ENCODE assay signal across 1 cellular context in genomic region chr6:166167258-166167731, GRCh38.
A peak's percentile ranks its signal among the peaks of the same experiment; 100 is the strongest.
TF ChIP-seq lines count a peak whose summit lies in the region.

No MANE protein-coding gene starts in this region.

TF ChIP-seq in WTC11, 78 proteins besides CTCF, POLR2A, EP300 and RAD21 (continued from another document):
- TF ChIP-seq ZNF512 (CRISPR knock-in tag; IDR thresholded peaks at IDR 0.05; ENCODE audit: borderline replicate concordance) (0 out of 2 replicates have a peak, but pooled peaks have one; percentile 26), MAX (CRISPR knock-in tag; IDR thresholded peaks at IDR 0.05) (peak; percentile 22; the same call in 1 of the 2 replicates), NFE2L1 (CRISPR knock-in tag; IDR thresholded peaks at IDR 0.05) (peak; percentile 59; the same call in 1 of the 2 replicates), MYBL2 (CRISPR knock-in tag; IDR thresholded peaks at IDR 0.05) (peak; percentile 62; the same call in 1 of the 2 replicates), ATF6 (CRISPR knock-in tag; IDR thresholded peaks at IDR 0.05) (no peak; the same call in 1 of the 2 replicates)
TF ChIP-seq in WTC11: peak in this region for 8.
